ENCODE assay signal across 10 cellular contexts in the genomic region with DNA sequence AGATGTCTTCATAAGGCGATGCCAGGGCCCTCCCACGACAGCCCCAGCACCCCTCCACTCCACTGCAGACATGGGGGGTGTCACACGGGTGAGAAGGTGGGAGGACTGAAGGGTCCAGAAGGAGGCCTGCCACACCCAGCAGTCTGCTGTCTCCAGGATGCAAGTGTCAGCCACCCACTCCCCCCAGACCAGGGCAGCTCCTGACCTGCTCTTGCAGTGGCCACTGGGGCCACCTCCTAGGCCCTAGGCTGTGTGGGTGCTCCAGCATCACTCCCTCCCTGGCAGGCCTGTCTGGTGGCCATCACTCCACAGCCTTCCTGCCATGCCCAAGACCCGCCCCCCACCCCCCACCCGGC.
DNase-seq lines count a peak whose midpoint lies in the region; ATAC-seq and TF ChIP-seq lines count a peak whose summit lies in the region.
"Had no signal": no experiment of that assay in that cellular context is flagged by ENCODE, and none has a peak within 500 bp of the region (broad histone marks: within the 10 kb centered on the region; RNA-seq: fewer than 3 reads in every experiment).

No MANE protein-coding gene starts in this region.

- H3K9me3 ChIP-seq in BE2C (no peaks in the 10 kb centered on the region), sigmoid colon (no peaks in the 10 kb centered on the region)

- H3K27ac ChIP-seq in VCaP, result peak overlapping the region; percentile 31
- no peak overlapping the region for H3K27ac ChIP-seq in sigmoid colon
- H3K27ac ChIP-seq: left lung had no signal

- TF ChIP-seq CTCF in BE2C (IDR thresholded peaks at IDR 0.05; ENCODE audit: low read depth, low read length) (no peak), VCaP (conservative IDR thresholded peaks at IDR 0.05) (no peak), sigmoid colon (IDR thresholded peaks at IDR 0.05) (no peak)

- H3K4me3 ChIP-seq in BE2C (ENCODE audit: low read depth, low read length), result peak overlapping the region; percentile 37
- H3K4me3 ChIP-seq in sigmoid colon, result peak overlapping the region in 3 of 4 donors; percentile 40 to 51 (median 48)

- no peak for TF ChIP-seq POLR2A in sigmoid colon (IDR thresholded peaks at IDR 0.05)

- intact Hi-C loops in left cardiac atrium (cut with DNase I), result no loop called here
- intact Hi-C loops in sigmoid colon (cut with DNase I), result no loop called here

- TF ChIP-seq EP300 in sigmoid colon (IDR thresholded peaks at IDR 0.05), result no peak

- DNase-seq in BE2C (no peak), left cardiac atrium (no peak), sigmoid colon (no peak), activated T-cell treated with anti-CD3 and anti-CD28 coated beads for 4 hours (no peak), activated gamma-delta T cell treated with Interleukin-2 at 50 U/mL for 16 hours (no peak), Ammon's horn (ENCODE audit: low spot score) (no peak)
- DNase-seq: activated T-cell treated with anti-CD3 and anti-CD28 coated beads, Interleukin-2, amount 50 U/mL, for 24 hours had no signal

- no peaks in the 10 kb centered on the region for H3K36me3 ChIP-seq in BE2C
- H3K36me3 ChIP-seq in sigmoid colon, result no peaks in the 10 kb centered on the region
- H3K36me3 ChIP-seq: left lung had no signal

- no peaks in the 10 kb centered on the region for H3K27me3 ChIP-seq in BE2C
- H3K27me3 ChIP-seq in sigmoid colon, result peaks cover 0 to 14% (median 0%) of the 10 kb centered on the region in 3 donors

- ATAC-seq in left cardiac atrium (peak; percentile 1 to 3), GM19397 (IDR thresholded peaks at IDR 0.05; ENCODE audit: unreplicated experiment) (no peak)

- 51 to 71% methylated on average over 5 of the region's 5 CpGs for WGBS in sigmoid colon, 2 donors

- no peaks in the 10 kb centered on the region; the same call in none of the 2 replicates for H3K4me1 ChIP-seq in BE2C
- H3K4me1 ChIP-seq in sigmoid colon, result peaks cover 0 to 15% (median 13%) of the 10 kb centered on the region in 4 donors
